Comparison of ENCODE assay signal across 1 cellular context in the genomic region with DNA sequence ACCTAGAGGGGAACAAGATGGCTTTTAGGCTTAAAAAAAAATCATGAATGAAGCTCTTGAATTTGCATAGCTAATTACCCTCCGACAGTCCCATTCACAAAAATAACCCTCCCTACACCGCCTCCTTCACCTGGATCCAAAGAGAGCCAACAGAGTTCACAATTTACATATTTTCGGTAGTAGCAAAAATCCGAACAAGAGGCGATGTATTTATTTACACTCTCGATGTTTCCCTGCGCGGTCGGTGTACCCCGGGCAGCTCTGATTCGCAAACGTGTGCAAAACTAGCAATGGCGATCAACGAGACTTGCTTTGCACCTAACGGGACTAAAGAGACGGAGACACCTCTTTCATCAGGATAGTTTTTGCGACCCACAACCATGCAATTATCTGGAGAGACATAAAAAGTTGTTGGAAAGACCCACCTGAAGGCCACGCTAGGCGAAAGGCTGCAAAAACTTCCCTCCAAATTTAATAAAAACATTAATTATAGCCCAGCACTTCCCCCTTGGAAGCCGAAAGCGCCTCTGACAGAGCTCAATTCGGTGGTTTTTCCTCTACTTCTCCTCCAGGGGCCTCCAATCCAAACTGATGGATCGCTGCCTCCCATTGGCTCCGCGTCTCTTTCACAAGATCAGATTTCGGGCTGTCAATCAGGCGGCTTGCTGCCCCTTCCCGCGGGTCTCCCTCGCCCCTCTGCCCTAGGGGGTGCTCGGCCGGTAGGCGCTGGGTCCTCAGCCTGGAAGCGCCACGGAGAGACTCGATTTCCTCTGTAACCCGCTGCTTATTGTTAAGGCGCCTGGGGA.
TF ChIP-seq lines count a peak whose summit lies in the region.

Gene ETV1 (minus strand): TSS at position 529 of the 806 bp plus-strand sequence. CDS start 614 bp downstream, outside the sequence.

TF ChIP-seq in K562, 482 proteins besides CTCF, POLR2A, EP300 and RAD21 (continued from another document and continues in another):
- TF ChIP-seq AFF4 (CRISPR knock-in tag; IDR thresholded peaks at IDR 0.05) = no peak
- peak; percentile 34; the same call in 1 of the 2 replicates for TF ChIP-seq PML (IDR thresholded peaks at IDR 0.05; ENCODE audit: low read length)
- TF ChIP-seq SOX6 (IDR thresholded peaks at IDR 0.05) = peak; percentile 28; the same call in 1 of the 2 replicates
- TF ChIP-seq MLLT1 (IDR thresholded peaks at IDR 0.05) = 0 out of 4 replicates have a peak, but pooled peaks of 1 of the 2 experiments have one; percentile 34
- TF ChIP-seq ZBTB40 (IDR thresholded peaks at IDR 0.05) = 0 out of 2 replicates have a peak, but pooled peaks have one; percentile 9
- no peak for TF ChIP-seq ZBTB40 (CRISPR knock-in tag; IDR thresholded peaks at IDR 0.05)
- TF ChIP-seq KLF16 (IDR thresholded peaks at IDR 0.05) = no peak
- TF ChIP-seq CBX1 (IDR thresholded peaks at IDR 0.05; ENCODE audit: low read depth) = no peak
- TF ChIP-seq, protein P1, sequence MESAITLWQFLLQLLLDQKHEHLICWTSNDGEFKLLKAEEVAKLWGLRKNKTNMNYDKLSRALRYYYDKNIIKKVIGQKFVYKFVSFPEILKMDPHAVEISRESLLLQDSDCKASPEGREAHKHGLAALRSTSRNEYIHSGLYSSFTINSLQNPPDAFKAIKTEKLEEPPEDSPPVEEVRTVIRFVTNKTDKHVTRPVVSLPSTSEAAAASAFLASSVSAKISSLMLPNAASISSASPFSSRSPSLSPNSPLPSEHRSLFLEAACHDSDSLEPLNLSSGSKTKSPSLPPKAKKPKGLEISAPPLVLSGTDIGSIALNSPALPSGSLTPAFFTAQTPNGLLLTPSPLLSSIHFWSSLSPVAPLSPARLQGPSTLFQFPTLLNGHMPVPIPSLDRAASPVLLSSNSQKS (CRISPR knock-in tag; IDR thresholded peaks at IDR 0.05) = no peak
- TF ChIP-seq HNRNPUL1 (IDR thresholded peaks at IDR 0.05; ENCODE audit: low read length) = no peak
- no peak for TF ChIP-seq ZNF449 (CRISPR knock-in tag; IDR thresholded peaks at IDR 0.05)
- TF ChIP-seq L3MBTL2 (IDR thresholded peaks at IDR 0.05) = peak; percentile 33
- no peak for TF ChIP-seq ID3 (CRISPR knock-in tag; IDR thresholded peaks at IDR 0.05)
- no peak for TF ChIP-seq ID3 (tag; IDR thresholded peaks at IDR 0.05)
- TF ChIP-seq MBD2 (IDR thresholded peaks at IDR 0.05; ENCODE audit: borderline replicate concordance, low read depth) = no peak
- TF ChIP-seq RFX7 (CRISPR knock-in tag; IDR thresholded peaks at IDR 0.05) = no peak
- TF ChIP-seq KDM4B (IDR thresholded peaks at IDR 0.05; ENCODE audit: borderline replicate concordance in 2 of 2, low read depth in 1 of 2) = no peak
- TF ChIP-seq MCM3 (IDR thresholded peaks at IDR 0.05) = no peak
- TF ChIP-seq MEIS2 (IDR thresholded peaks at IDR 0.05; ENCODE audit: partially characterized antibody) = peak; percentile 88
- TF ChIP-seq FOXP1 (CRISPR knock-in tag; IDR thresholded peaks at IDR 0.05) = no peak
- TF ChIP-seq, protein P2, sequence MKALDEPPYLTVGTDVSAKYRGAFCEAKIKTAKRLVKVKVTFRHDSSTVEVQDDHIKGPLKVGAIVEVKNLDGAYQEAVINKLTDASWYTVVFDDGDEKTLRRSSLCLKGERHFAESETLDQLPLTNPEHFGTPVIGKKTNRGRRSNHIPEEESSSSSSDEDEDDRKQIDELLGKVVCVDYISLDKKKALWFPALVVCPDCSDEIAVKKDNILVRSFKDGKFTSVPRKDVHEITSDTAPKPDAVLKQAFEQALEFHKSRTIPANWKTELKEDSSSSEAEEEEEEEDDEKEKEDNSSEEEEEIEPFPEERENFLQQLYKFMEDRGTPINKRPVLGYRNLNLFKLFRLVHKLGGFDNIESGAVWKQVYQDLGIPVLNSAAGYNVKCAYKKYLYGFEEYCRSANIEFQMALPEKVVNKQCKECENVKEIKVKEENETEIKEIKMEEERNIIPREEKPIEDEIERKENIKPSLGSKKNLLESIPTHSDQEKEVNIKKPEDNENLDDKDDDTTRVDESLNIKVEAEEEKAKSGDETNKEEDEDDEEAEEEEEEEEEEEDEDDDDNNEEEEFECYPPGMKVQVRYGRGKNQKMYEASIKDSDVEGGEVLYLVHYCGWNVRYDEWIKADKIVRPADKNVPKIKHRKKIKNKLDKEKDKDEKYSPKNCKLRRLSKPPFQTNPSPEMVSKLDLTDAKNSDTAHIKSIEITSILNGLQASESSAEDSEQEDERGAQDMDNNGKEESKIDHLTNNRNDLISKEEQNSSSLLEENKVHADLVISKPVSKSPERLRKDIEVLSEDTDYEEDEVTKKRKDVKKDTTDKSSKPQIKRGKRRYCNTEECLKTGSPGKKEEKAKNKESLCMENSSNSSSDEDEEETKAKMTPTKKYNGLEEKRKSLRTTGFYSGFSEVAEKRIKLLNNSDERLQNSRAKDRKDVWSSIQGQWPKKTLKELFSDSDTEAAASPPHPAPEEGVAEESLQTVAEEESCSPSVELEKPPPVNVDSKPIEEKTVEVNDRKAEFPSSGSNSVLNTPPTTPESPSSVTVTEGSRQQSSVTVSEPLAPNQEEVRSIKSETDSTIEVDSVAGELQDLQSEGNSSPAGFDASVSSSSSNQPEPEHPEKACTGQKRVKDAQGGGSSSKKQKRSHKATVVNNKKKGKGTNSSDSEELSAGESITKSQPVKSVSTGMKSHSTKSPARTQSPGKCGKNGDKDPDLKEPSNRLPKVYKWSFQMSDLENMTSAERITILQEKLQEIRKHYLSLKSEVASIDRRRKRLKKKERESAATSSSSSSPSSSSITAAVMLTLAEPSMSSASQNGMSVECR (CRISPR knock-in tag; IDR thresholded peaks at IDR 0.05) = no peak
- no peak for TF ChIP-seq NEUROD1 (IDR thresholded peaks at IDR 0.05; ENCODE audit: borderline replicate concordance, low read depth, low read length, partially characterized antibody)
- no peak for TF ChIP-seq ZNF76 (CRISPR knock-in tag; IDR thresholded peaks at IDR 0.05; ENCODE audit: borderline replicate concordance)
- TF ChIP-seq ZBTB33 (CRISPR knock-in tag; IDR thresholded peaks at IDR 0.05) = no peak
- TF ChIP-seq RHOXF2B (CRISPR knock-in tag; conservative IDR thresholded peaks at IDR 0.05) = no peak
